Comparison of ENCODE assay signal across 17 cellular contexts in the genomic region with DNA sequence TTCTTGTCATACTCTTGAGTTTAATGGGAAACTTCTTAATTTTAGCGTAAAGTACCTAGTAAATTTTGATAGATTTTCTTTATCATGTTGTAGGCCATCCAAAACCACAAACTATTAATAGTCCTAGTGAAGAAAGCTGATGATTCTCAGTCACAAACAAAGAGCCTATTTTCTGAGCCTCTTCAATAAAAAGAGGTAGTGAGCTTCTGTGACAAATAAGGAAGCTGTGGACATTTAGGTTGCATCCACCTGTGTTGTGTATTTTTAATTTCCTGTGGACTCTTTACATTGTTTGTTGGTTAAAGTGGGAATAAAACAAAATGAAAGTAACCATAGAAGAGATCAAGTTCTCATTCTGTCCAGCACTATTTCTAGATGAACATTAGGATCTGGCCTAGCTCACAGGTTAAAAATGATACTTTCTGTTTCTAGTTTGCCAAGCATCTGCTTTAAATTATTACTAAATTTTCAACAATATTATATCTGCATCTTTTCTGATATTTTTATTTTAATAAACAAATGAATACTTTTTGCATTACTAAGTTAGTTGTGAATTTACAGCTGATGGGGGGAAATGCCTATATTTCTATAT.
DNase-seq lines count a peak whose midpoint lies in the region; ATAC-seq and TF ChIP-seq lines count a peak whose summit lies in the region.
"Had no signal": no experiment of that assay in that cellular context is flagged by ENCODE, and none has a peak within 500 bp of the region (broad histone marks: within the 10 kb centered on the region; RNA-seq: fewer than 3 reads in every experiment).

No MANE protein-coding gene starts in this region.

- H3K9me2 ChIP-seq in DOHH2 (replicated peaks; ENCODE audit: control insufficient read depth, low read length), result no peaks in the 10 kb centered on the region
- no peaks in the 10 kb centered on the region for H3K9me2 ChIP-seq in SK-N-SH

- CTCF ChIA-PET in SK-N-SH (lab: Yijun Ruan, JAX), result no interaction called here

- no peaks in the 10 kb centered on the region for H3K27me3 ChIP-seq in DOHH2 (ENCODE audit: control insufficient read depth, low read length)
- H3K27me3 ChIP-seq in SK-N-SH (ENCODE audit: insufficient read depth), result no peaks in the 10 kb centered on the region
- no peaks in the 10 kb centered on the region for H3K27me3 ChIP-seq in mesenchymal stem cell (ENCODE audit: control insufficient read depth in 1 of 2, insufficient read depth in 1 of 2, low read length in 2 of 2)
- H3K27me3 ChIP-seq: BE2C had no signal

- H4K20me1 ChIP-seq in DOHH2 (ENCODE audit: control insufficient read depth, insufficient read depth, low read depth, low read length) (no peaks in the 10 kb centered on the region), SK-N-SH (ENCODE audit: insufficient read depth) (no peaks in the 10 kb centered on the region)

- TF ChIP-seq EP300 in SK-N-SH (IDR thresholded peaks at IDR 0.05; ENCODE audit: borderline replicate concordance in 1 of 2, low read depth in 1 of 2, low read length in 1 of 2), result no peak

- ATAC-seq in GM19351 (IDR thresholded peaks at IDR 0.05; ENCODE audit: unreplicated experiment), result peak; percentile 21
- ATAC-seq in HG03354 (IDR thresholded peaks at IDR 0.05; ENCODE audit: poor library complexity, severe bottlenecking, unreplicated experiment), result no peak
- ATAC-seq: CD8-positive, alpha-beta T cell had no signal

- no peak overlapping the region for H2AFZ ChIP-seq in SK-N-SH (ENCODE audit: low read depth)
- H2AFZ ChIP-seq in mesenchymal stem cell (ENCODE audit: low read depth, low read length), result no peak overlapping the region

- no peak overlapping the region for H3K18ac ChIP-seq in mesenchymal stem cell (ENCODE audit: low read depth in 1 of 2, low read length in 2 of 2)

- no peaks in the 10 kb centered on the region for H3K79me1 ChIP-seq in mesenchymal stem cell (replicated peaks; ENCODE audit: low read length, poor library complexity, severe bottlenecking)

- H3K27ac ChIP-seq in DOHH2 (ENCODE audit: low read depth, low read length), result peak overlapping the region; percentile 83
- peak overlapping the region; percentile 23 to 76; a peak in 3 of 4 replicates for H3K27ac ChIP-seq in SK-N-SH (ENCODE audit: low read depth in 2 of 2, low read length in 1 of 2)
- no peak overlapping the region for H3K27ac ChIP-seq in mesenchymal stem cell (ENCODE audit: low read length, poor library complexity, severe bottlenecking)

- H3F3A ChIP-seq in DOHH2 (ENCODE audit: control insufficient read depth, insufficient read depth) (peaks cover 3% of the 10 kb centered on the region; the same call in 1 of the 2 replicates), SK-N-SH (replicated peaks; ENCODE audit: insufficient read depth) (no peaks in the 10 kb centered on the region)

- H3K4me1 ChIP-seq in DOHH2 (ENCODE audit: control insufficient read depth, low read length) (peaks cover 63% of the 10 kb centered on the region), SK-N-SH (ENCODE audit: control insufficient read depth in 1 of 2, insufficient read depth in 2 of 2, low read depth in 1 of 2, low read length in 1 of 2) (no peaks in the 10 kb centered on the region; a peak in 1 of 4 replicates), mesenchymal stem cell (ENCODE audit: control insufficient read depth, insufficient read depth, low read depth, low read length) (peaks cover 1% of the 10 kb centered on the region)
- H3K4me1 ChIP-seq: BE2C had no signal

- H3K79me2 ChIP-seq in DOHH2 (ENCODE audit: control insufficient read depth, low read length), result no peaks in the 10 kb centered on the region
- no peaks in the 10 kb centered on the region for H3K79me2 ChIP-seq in SK-N-SH (ENCODE audit: insufficient read depth)

- no peak overlapping the region for H3K23ac ChIP-seq in mesenchymal stem cell (ENCODE audit: low read length in 2 of 2)

- H2BK12ac ChIP-seq in mesenchymal stem cell (ENCODE audit: low read length in 2 of 2), result no peak overlapping the region

- H3K4me2 ChIP-seq in DOHH2 (ENCODE audit: low read length) (peak overlapping the region; percentile 47), SK-N-SH (0 out of 2 replicates have a peak overlapping the region, but pooled peaks have one; percentile 8), mesenchymal stem cell (ENCODE audit: low read length, poor library complexity, severe bottlenecking) (no peak overlapping the region)

- H2AK5ac ChIP-seq in mesenchymal stem cell (ENCODE audit: low read length, severe bottlenecking), result no peak overlapping the region

- H3K4me3 ChIP-seq in DOHH2 (ENCODE audit: low read length) (peak overlapping the region; percentile 0; the same call in 1 of the 2 replicates), SK-N-SH (ENCODE audit: low read depth in 2 of 2, low read length in 1 of 2) (no peak overlapping the region), mesenchymal stem cell (ENCODE audit: insufficient read depth in 1 of 2, low read depth in 1 of 2, low read length in 2 of 2) (no peak overlapping the region)

- TF ChIP-seq CTCF in DOHH2 (IDR thresholded peaks at IDR 0.05; ENCODE audit: low read depth, low read length, poor library complexity, severe bottlenecking), result no peak
- no peak for TF ChIP-seq CTCF in SK-N-SH (IDR thresholded peaks at IDR 0.05)

- H3K4ac ChIP-seq in mesenchymal stem cell (ENCODE audit: low read depth in 1 of 2, low read length in 2 of 2), result no peak overlapping the region

- H2BK120ac ChIP-seq in mesenchymal stem cell (ENCODE audit: low read depth, low read length), result no peak overlapping the region

- no peak overlapping the region for H3K9ac ChIP-seq in SK-N-SH
- H3K9ac ChIP-seq in mesenchymal stem cell (ENCODE audit: low read length), result peak overlapping the region; percentile 65

- H2BK15ac ChIP-seq in mesenchymal stem cell (ENCODE audit: low read depth, poor library complexity, severe bottlenecking), result no peak overlapping the region

- no peak overlapping the region for H4K8ac ChIP-seq in mesenchymal stem cell (ENCODE audit: low read length)

- no peak overlapping the region for H2BK5ac ChIP-seq in mesenchymal stem cell (ENCODE audit: low read depth, low read length, poor library complexity, severe bottlenecking)

- DNase-seq in SK-N-SH, result no peak
- DNase-seq in mesenchymal stem cell, result no peak
- DNase-seq in NCI-H2171 treated with DMSO at 0.1 percent for 48 hours (lab: John Stamatoyannopoulos, UW), result no peak
- DNase-seq in cerebellar nuclear complex (lab: John Stamatoyannopoulos, UW), result no peak
- DNase-seq: ACHN; BE2C; CD8-positive, alpha-beta T cell; GOT3; NCI-H1092; NCI-H1694 treated with DMSO at 0.1 percent for 48 hours; NCI-H2171; NCI-H510A; SIG-M5; SW 1271 had no signal

- no peak for TF ChIP-seq RAD21 in SK-N-SH (IDR thresholded peaks at IDR 0.05; ENCODE audit: low read length)

- 86% methylated on average over 1 of the region's 1 CpG for WGBS in SK-N-SH (ENCODE audit: low lambda C conversion rate)
- no CpG with 5 or more reads among the region's 1 CpG for WGBS in mesenchymal stem cell

- H3K9me3 ChIP-seq in DOHH2 (ENCODE audit: control insufficient read depth, insufficient read depth, low read length), result 0 out of 2 replicates have a peak, but pooled peaks cover 5% of the 10 kb centered on the region
- H3K9me3 ChIP-seq in SK-N-SH, result no peaks in the 10 kb centered on the region
- H3K9me3 ChIP-seq in mesenchymal stem cell (ENCODE audit: control insufficient read depth, low read length), result no peaks in the 10 kb centered on the region
- H3K9me3 ChIP-seq: BE2C had no signal

- H3K14ac ChIP-seq in mesenchymal stem cell (ENCODE audit: low read length in 2 of 2), result no peak overlapping the region

- no peak overlapping the region for H4K91ac ChIP-seq in mesenchymal stem cell (ENCODE audit: low read length)

- POLR2A ChIA-PET in SK-N-SH (lab: Yijun Ruan, JAX), result no interaction called here

- H3K36me3 ChIP-seq in DOHH2 (ENCODE audit: control insufficient read depth, low read length) (no peaks in the 10 kb centered on the region; the same call in 1 of the 2 replicates), SK-N-SH (replicated peaks in 1 of 2; ENCODE audit: control insufficient read depth in 1 of 2, insufficient read depth in 2 of 2, low read length in 1 of 2) (no peaks in the 10 kb centered on the region), mesenchymal stem cell (ENCODE audit: control insufficient read depth in 1 of 2, insufficient read depth in 2 of 2, low read depth in 1 of 2, low read length in 2 of 2) (no peaks in the 10 kb centered on the region)
- H3K36me3 ChIP-seq: BE2C had no signal

TF ChIP-seq in SK-N-SH, 30 proteins besides CTCF, POLR2A, EP300 and RAD21:
- TF ChIP-seq TCF12 (IDR thresholded peaks at IDR 0.05), result peak; percentile 58
- TF ChIP-seq, protein P1, sequence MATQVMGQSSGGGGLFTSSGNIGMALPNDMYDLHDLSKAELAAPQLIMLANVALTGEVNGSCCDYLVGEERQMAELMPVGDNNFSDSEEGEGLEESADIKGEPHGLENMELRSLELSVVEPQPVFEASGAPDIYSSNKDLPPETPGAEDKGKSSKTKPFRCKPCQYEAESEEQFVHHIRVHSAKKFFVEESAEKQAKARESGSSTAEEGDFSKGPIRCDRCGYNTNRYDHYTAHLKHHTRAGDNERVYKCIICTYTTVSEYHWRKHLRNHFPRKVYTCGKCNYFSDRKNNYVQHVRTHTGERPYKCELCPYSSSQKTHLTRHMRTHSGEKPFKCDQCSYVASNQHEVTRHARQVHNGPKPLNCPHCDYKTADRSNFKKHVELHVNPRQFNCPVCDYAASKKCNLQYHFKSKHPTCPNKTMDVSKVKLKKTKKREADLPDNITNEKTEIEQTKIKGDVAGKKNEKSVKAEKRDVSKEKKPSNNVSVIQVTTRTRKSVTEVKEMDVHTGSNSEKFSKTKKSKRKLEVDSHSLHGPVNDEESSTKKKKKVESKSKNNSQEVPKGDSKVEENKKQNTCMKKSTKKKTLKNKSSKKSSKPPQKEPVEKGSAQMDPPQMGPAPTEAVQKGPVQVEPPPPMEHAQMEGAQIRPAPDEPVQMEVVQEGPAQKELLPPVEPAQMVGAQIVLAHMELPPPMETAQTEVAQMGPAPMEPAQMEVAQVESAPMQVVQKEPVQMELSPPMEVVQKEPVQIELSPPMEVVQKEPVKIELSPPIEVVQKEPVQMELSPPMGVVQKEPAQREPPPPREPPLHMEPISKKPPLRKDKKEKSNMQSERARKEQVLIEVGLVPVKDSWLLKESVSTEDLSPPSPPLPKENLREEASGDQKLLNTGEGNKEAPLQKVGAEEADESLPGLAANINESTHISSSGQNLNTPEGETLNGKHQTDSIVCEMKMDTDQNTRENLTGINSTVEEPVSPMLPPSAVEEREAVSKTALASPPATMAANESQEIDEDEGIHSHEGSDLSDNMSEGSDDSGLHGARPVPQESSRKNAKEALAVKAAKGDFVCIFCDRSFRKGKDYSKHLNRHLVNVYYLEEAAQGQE (IDR thresholded peaks at IDR 0.05; ENCODE audit: low read depth, low read length), result no peak
- no peak for TF ChIP-seq POLR2AphosphoS5 (IDR thresholded peaks at IDR 0.05; ENCODE audit: low read depth, low read length)
